Comparison of ENCODE assay signal across 8 cellular contexts in genomic region chr16:47460755-47461597, GRCh38. TPM values are rescaled to one million over a fixed set of nuclear protein-coding genes. Genes with fewer than 3 reads are reported as not detected.
DNase-seq lines count a peak whose midpoint lies in the region; ATAC-seq and TF ChIP-seq lines count a peak whose summit lies in the region.

ITFG1 (minus strand) TSS chr16:47461063; CDS start chr16:47461045, 18 bp downstream.
PHKB (plus strand) TSS chr16:47461331; CDS start chr16:47461351, 20 bp downstream.

- DNase-seq in DND-41 (peak; percentile 95), RKO (ENCODE audit: low spot score) (peak; percentile 92), fibroblast of gingiva (ENCODE audit: low read depth) (peak; percentile 94), naive B cell (peak; percentile 96)
- DNase-seq in Jurkat, Clone E6-1 (ENCODE audit: low read depth, low spot score): peak; percentile 95
- DNase-seq in activated T-helper 1 cell treated with anti-CD3 and anti-CD28 coated beads, Interleukin-2, amount 50 U/mL, for 16 hours (ENCODE audit: low read depth in 1 of 2, low spot score in 1 of 2): peak; percentile 91 to 93
- peak; percentile 93 to 95 for DNase-seq in stimulated activated effector memory CD8-positive, alpha-beta T cell treated with anti-CD3 and anti-CD28 coated beads, Interleukin-12 subunit alpha, Interleukin-12 subunit beta, amount 100 ng/mL, for 72 hours (ENCODE audit: low spot score in 2 of 2)

- peak within 1 kb of the TSS; percentile 71 to 72 for H3K4me3 ChIP-seq in DND-41 (ENCODE audit: low read depth in 1 of 2, low read length in 2 of 2)
- peak within 1 kb of the TSS; percentile 99 for H3K4me3 ChIP-seq in Jurkat, Clone E6-1 (ENCODE audit: low read length)

- H3K4me3 Mint-ChIP-seq in naive B cell: peak within 1 kb of the TSS; percentile 90 to 99 (median 96)
- peak within 1 kb of the TSS; percentile 86 for H3K4me3 Mint-ChIP-seq in stimulated activated effector memory CD8-positive, alpha-beta T cell treated with anti-CD3 and anti-CD28 coated beads, Interleukin-12 subunit alpha, Interleukin-12 subunit beta, amount 100 ng/mL, for 72 hours

- H3K9me3 Mint-ChIP-seq in naive B cell: no peaks in the 10 kb centered on the region
- no peaks in the 10 kb centered on the region for H3K9me3 Mint-ChIP-seq in stimulated activated effector memory CD8-positive, alpha-beta T cell treated with anti-CD3 and anti-CD28 coated beads, Interleukin-12 subunit alpha, Interleukin-12 subunit beta, amount 100 ng/mL, for 72 hours

- no peaks in the 10 kb centered on the region for H3K27me3 Mint-ChIP-seq in naive B cell

- H3K27ac ChIP-seq in DND-41 (ENCODE audit: low read length): peak within 1 kb of the TSS; percentile 83

- peak within 1 kb of the TSS; percentile 83 for H3K4me2 ChIP-seq in DND-41 (ENCODE audit: insufficient read depth, low read length)

- H3K4me1 Mint-ChIP-seq in naive B cell: peaks cover 42 to 78% (median 59%) of the 10 kb centered on the region in 3 donors
- peaks cover 42% of the 10 kb centered on the region for H3K4me1 Mint-ChIP-seq in stimulated activated effector memory CD8-positive, alpha-beta T cell treated with anti-CD3 and anti-CD28 coated beads, Interleukin-12 subunit alpha, Interleukin-12 subunit beta, amount 100 ng/mL, for 72 hours

- no peaks in the 10 kb centered on the region for H3K27me3 ChIP-seq in DND-41 (ENCODE audit: insufficient read depth, low read length, poor library complexity)

- peaks cover 80% of the 10 kb centered on the region for H3K79me2 ChIP-seq in DND-41 (ENCODE audit: insufficient read depth, low read length)

- H3K4me1 ChIP-seq in DND-41 (ENCODE audit: insufficient read depth, low read length): peaks cover 53% of the 10 kb centered on the region

- ATAC-seq in DND-41 (ENCODE audit: insufficient read depth, low read depth) (peak; percentile 92), GM21717 (IDR thresholded peaks at IDR 0.05; ENCODE audit: unreplicated experiment) (peak; percentile 76), naive B cell (ENCODE audit: low read depth in 2 of 2) (peak; percentile 88 to 90)
- peak; percentile 91 for ATAC-seq in stimulated activated effector memory CD8-positive, alpha-beta T cell treated with anti-CD3 and anti-CD28 coated beads, Interleukin-12 subunit alpha, Interleukin-12 subunit beta, amount 100 ng/mL, for 72 hours

- no peaks in the 10 kb centered on the region for H4K20me1 ChIP-seq in DND-41 (ENCODE audit: insufficient read depth, low read length)

- H3K36me3 ChIP-seq in DND-41 (ENCODE audit: insufficient read depth, low read length): peaks cover 15% of the 10 kb centered on the region

- H3K9me3 ChIP-seq in DND-41 (ENCODE audit: insufficient read depth, low read length, severe bottlenecking): no peaks in the 10 kb centered on the region

- TF ChIP-seq CTCF in DND-41 (IDR thresholded peaks at IDR 0.05; ENCODE audit: borderline replicate concordance, extremely low read depth, low read length, poor library complexity, severe bottlenecking): peak; percentile 31

- H3K36me3 Mint-ChIP-seq in naive B cell: peaks cover 6 to 10% of the 10 kb centered on the region in 2 donors
- H3K36me3 Mint-ChIP-seq in stimulated activated effector memory CD8-positive, alpha-beta T cell treated with anti-CD3 and anti-CD28 coated beads, Interleukin-12 subunit alpha, Interleukin-12 subunit beta, amount 100 ng/mL, for 72 hours: peaks cover 49% of the 10 kb centered on the region

- peak within 1 kb of the TSS; percentile 92 to 100 (median 96) for H3K27ac Mint-ChIP-seq in naive B cell
- peak within 1 kb of the TSS; percentile 96 for H3K27ac Mint-ChIP-seq in stimulated activated effector memory CD8-positive, alpha-beta T cell treated with anti-CD3 and anti-CD28 coated beads, Interleukin-12 subunit alpha, Interleukin-12 subunit beta, amount 100 ng/mL, for 72 hours

- peak within 1 kb of the TSS; percentile 87 for H3K9ac ChIP-seq in DND-41 (ENCODE audit: low read depth, low read length)

- H2AFZ ChIP-seq in DND-41 (ENCODE audit: low read depth, low read length): peak within 1 kb of the TSS; percentile 91

RNA-seq across cellular contexts. Expression of gene ITFG1, which starts in this region (rescaled TPM):
- 42.9 TPM for polyA plus RNA-seq in Jurkat, Clone E6-1 (2012; ENCODE audit: insufficient read depth, insufficient read length)
- polyA plus RNA-seq in naive B cell (ENCODE audit: low read depth in 6 of 6): 10 to 100 TPM; 18.6 to 39.0 (median 28.5) TPM

RNA-seq across cellular contexts. Expression of gene PHKB, which starts in this region (rescaled TPM):
- 54.3 TPM for polyA plus RNA-seq in Jurkat, Clone E6-1 (2012; ENCODE audit: insufficient read depth, insufficient read length)
- 10 to 100 TPM; 47.0 to 67.9 (median 56.1) TPM for polyA plus RNA-seq in naive B cell (ENCODE audit: low read depth in 6 of 6)

Comparison
In these comparisons a context has a peak if more than half of its experiments do, and no peak if none do; other contexts are left out.
1. Peak in every context shown above with its lines: DNase-seq, ATAC-seq, H3K4me3 ChIP-seq and H3K27ac ChIP-seq.